ENCODE assay signal across 13 cellular contexts in the genomic region with DNA sequence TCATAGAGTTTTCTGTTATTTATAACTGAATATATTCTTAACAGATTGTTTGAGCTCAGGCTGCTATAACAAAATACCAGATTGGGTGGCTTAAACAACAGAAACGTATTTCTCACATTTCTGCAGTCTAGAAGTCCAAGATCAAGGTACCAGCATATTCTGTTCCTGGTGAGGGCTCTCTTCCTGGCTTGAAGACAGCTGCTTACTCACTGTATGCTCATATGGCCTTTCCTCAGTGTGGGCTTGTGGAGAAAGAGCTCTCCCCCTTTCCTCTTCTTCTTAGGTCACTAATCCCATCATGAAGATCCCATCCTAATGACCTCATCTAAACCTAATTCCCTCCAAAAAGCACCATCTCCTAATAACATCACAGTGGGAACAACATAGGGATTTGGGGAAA.
"Had no signal": no experiment of that assay in that cellular context is flagged by ENCODE, and none has a peak within 500 bp of the region (broad histone marks: within the 10 kb centered on the region; RNA-seq: fewer than 3 reads in every experiment).

No MANE protein-coding gene starts in this region.

- H3K27me3 ChIP-seq: gastrocnemius medialis, sigmoid colon, testis had no signal

- H3K36me3 ChIP-seq: gastrocnemius medialis, heart right ventricle, sigmoid colon had no signal

- H3K9me3 ChIP-seq: gastrocnemius medialis, psoas muscle, sigmoid colon, testis had no signal

- DNase-seq: activated B cell treated with CpG ODN at 0.5 μM for 24 hours; activated CD4-positive, alpha-beta T cell treated with anti-CD3 and anti-CD28 coated beads, Interleukin-2, amount 10 ng/mL, durations not matched to agents 7 days and 5 days; activated CD8-positive, alpha-beta memory T cell treated with anti-CD3 and anti-CD28 coated beads for 24 hours; activated naive CD4-positive, alpha-beta T cell treated with anti-CD3 and anti-CD28 coated beads for 36 hours; effector memory CD4-positive, alpha-beta T cell; gastrocnemius medialis; heart right ventricle; kidney; nephron progenitor cell; psoas muscle; sigmoid colon; stimulated activated CD4-positive, alpha-beta T cell treated with anti-CD3 and anti-CD28 coated beads, Interleukin-2, amount 100 ng/mL, for 48 hours; testis had no signal

- H3K4me1 ChIP-seq: gastrocnemius medialis, heart right ventricle, psoas muscle, sigmoid colon, testis had no signal

- H3K27ac ChIP-seq: gastrocnemius medialis, heart right ventricle, psoas muscle, sigmoid colon, testis had no signal

- H3K4me3 ChIP-seq: gastrocnemius medialis, heart right ventricle, psoas muscle, sigmoid colon, testis had no signal
